ENCODE assay signal across 1 cellular context in genomic region chr5:171201285-171201684, GRCh38.
TF ChIP-seq lines count a peak whose summit lies in the region.

No MANE protein-coding gene starts in this region.

TF ChIP-seq in WTC11, 78 proteins besides CTCF, POLR2A, EP300 and RAD21 (continued from another document):
- TF ChIP-seq ATF6 (CRISPR knock-in tag; IDR thresholded peaks at IDR 0.05), result no peak
- TF ChIP-seq CBFB (CRISPR knock-in tag; IDR thresholded peaks at IDR 0.05; ENCODE audit: low read depth), result no peak
- no peak for TF ChIP-seq FOXP1 (CRISPR knock-in tag; IDR thresholded peaks at IDR 0.05; ENCODE audit: borderline replicate concordance)
- no peak for TF ChIP-seq AFF4 (CRISPR knock-in tag; IDR thresholded peaks at IDR 0.05; ENCODE audit: borderline replicate concordance)
- TF ChIP-seq ZNF425 (CRISPR knock-in tag; conservative IDR thresholded peaks at IDR 0.05), result no peak
- no peak for TF ChIP-seq STAT6 (CRISPR knock-in tag; conservative IDR thresholded peaks at IDR 0.05; ENCODE audit: low read depth)
- TF ChIP-seq TEAD4 (CRISPR knock-in tag; IDR thresholded peaks at IDR 0.05), result no peak
